ENCODE assay signal across 10 cellular contexts in genomic region chr19:29525901-29526729, GRCh38. TPM values are rescaled to one million over a fixed set of nuclear protein-coding genes. Genes with fewer than 3 reads are reported as not detected.
A peak's percentile ranks its signal among the peaks of the same experiment; 100 is the strongest.
DNase-seq lines count a peak whose midpoint lies in the region; ATAC-seq and TF ChIP-seq lines count a peak whose summit lies in the region.
"Had no signal": no experiment of that assay in that cellular context is flagged by ENCODE, and none has a peak within 500 bp of the region (broad histone marks: within the 10 kb centered on the region; RNA-seq: fewer than 3 reads in every experiment).

VSTM2B (plus strand) TSS chr19:29525994; CDS start chr19:29526584, 590 bp downstream.

- no peaks in the 10 kb centered on the region for H3K36me3 ChIP-seq in mucosa of descending colon (ENCODE audit: low read depth)

- H3K27me3 Mint-ChIP-seq in IgD-negative memory B cell: peaks cover 49% of the 10 kb centered on the region
- peaks cover 26% of the 10 kb centered on the region for H3K27me3 Mint-ChIP-seq in endothelial cell (ENCODE audit: unreplicated experiment)

- H3K36me3 Mint-ChIP-seq in IgD-negative memory B cell (peaks cover 2% of the 10 kb centered on the region), endothelial cell (ENCODE audit: low read depth, unreplicated experiment) (peaks cover 3% of the 10 kb centered on the region)

- no peak for TF ChIP-seq CTCF in endothelial cell (IDR thresholded peaks at IDR 0.05; ENCODE audit: unreplicated experiment)
- TF ChIP-seq CTCF in mucosa of descending colon (IDR thresholded peaks at IDR 0.05): no peak

- H3K27ac Mint-ChIP-seq in IgD-negative memory B cell: no peak within 1 kb of the TSS
- no peak within 1 kb of the TSS for H3K27ac Mint-ChIP-seq in endothelial cell (ENCODE audit: unreplicated experiment)

- H3K4me1 Mint-ChIP-seq in IgD-negative memory B cell: peaks cover 0 to 4% (median 0%) of the 10 kb centered on the region in 3 donors
- H3K4me1 Mint-ChIP-seq in endothelial cell (ENCODE audit: unreplicated experiment): peaks cover 12% of the 10 kb centered on the region

- intact Hi-C loops in mucosa of descending colon (cut with DNase I, micrococcal nuclease): no loop called here

- H3K4me3 Mint-ChIP-seq in IgD-negative memory B cell: peak within 1 kb of the TSS in 3 of 4 donors; percentile 63 to 82 (median 66)
- H3K4me3 Mint-ChIP-seq in endothelial cell (ENCODE audit: unreplicated experiment): no peak within 1 kb of the TSS

- H3K9me3 ChIP-seq in mucosa of descending colon: no peaks in the 10 kb centered on the region

- peaks cover 0 to 1% (median 0%) of the 10 kb centered on the region in 3 donors for H3K9me3 Mint-ChIP-seq in IgD-negative memory B cell
- no peaks in the 10 kb centered on the region for H3K9me3 Mint-ChIP-seq in endothelial cell (ENCODE audit: unreplicated experiment)

- H3K4me3 ChIP-seq in mucosa of descending colon: no peak within 1 kb of the TSS

- peak; percentile 56 for DNase-seq in D341Med (ENCODE audit: low spot score)
- peak; percentile 11 for DNase-seq in endothelial cell (ENCODE audit: low spot score)
- DNase-seq in occipital lobe (lab: John Stamatoyannopoulos, UW): no peak
- DNase-seq in mucosa of descending colon: no peak
- DNase-seq in NCI-H146 (lab: John Stamatoyannopoulos, UW): no peak
- no peak for DNase-seq in iPS-NIHi7 (ENCODE audit: extremely low spot score)
- DNase-seq: T-helper 9 cell had no signal

- peaks cover 19% of the 10 kb centered on the region for H3K4me1 ChIP-seq in mucosa of descending colon (ENCODE audit: low read depth)

- no peak for ATAC-seq in mucosa of descending colon
- no peak for ATAC-seq in GM18909 (IDR thresholded peaks at IDR 0.05; ENCODE audit: poor library complexity, unreplicated experiment)

RNA-seq across cellular contexts. Expression of gene VSTM2B, which starts in this region (rescaled TPM):
- polyA plus RNA-seq in IgD-negative memory B cell: not detected
- total RNA-seq in endothelial cell (ENCODE audit: unreplicated experiment): 0.18 TPM
- 12.3 TPM for total RNA-seq in occipital lobe
- under 1 TPM in 1 of 3 donors, not detected in 2; 0.32 TPM for total RNA-seq in mucosa of descending colon
- total RNA-seq: Daoy had no signal

Comparison
In these comparisons a context has a peak if more than half of its experiments do, and no peak if none do; other contexts are left out.
1. RNA of gene VSTM2B (total RNA-seq): 12.3 TPM in occipital lobe (single experiment); 0.18 TPM in endothelial cell (single experiment) and 0.32 TPM in mucosa of descending colon; every median in the first group is over 10 times any median in the second.
2. Peak in DNase-seq in endothelial cell; RNA of the gene not detected or under 1 TPM.